Comparison of ENCODE assay signal across 8 cellular contexts in the genomic region with DNA sequence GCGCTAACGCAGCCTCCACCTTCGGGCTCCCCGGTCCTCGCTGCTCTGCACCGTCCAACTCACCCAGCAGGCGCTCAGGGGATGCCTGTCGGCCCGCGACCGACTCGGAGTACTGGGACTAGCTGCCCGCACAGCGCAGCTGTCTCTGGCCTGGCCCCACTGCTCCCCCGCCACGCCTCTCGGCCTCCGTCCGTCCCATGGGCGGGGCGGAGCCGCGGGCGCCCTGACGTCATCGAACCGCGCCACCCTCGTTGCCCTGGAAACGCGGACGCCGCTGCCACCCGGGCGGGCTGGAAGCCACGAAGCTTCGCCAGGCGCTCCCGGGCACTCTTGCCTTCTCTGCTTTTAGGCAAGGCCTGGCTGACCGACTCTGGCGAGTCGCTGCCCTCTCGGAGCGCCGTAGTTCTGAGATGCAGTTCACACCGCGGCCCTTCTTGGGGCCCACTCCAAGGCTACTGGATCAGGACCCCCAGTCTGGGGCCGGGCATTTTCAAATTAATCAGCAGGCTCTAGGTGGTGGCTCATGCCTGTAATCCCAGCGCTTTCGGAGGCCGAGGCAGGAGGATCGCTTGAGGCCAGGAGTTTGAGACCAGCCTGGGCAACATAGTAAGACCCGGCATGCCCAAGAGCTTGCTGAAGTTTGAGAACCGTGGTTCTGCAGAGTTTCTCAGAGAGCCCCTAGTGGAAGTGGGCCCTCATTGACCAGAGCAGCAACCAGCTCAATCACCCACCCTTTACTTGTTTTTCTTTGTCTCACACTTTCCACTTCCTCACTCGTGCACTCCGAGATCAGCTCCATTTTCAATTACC. TPM values are rescaled to one million over a fixed set of nuclear protein-coding genes. Genes with fewer than 3 reads are reported as not detected.
A peak's percentile ranks its signal among the peaks of the same experiment; 100 is the strongest.
DNase-seq lines count a peak whose midpoint lies in the region; ATAC-seq and TF ChIP-seq lines count a peak whose summit lies in the region.

No MANE protein-coding gene starts in this region.

- ATAC-seq in HG02763 (IDR thresholded peaks at IDR 0.05; ENCODE audit: unreplicated experiment) (peak; percentile 94), heart left ventricle (peak; percentile 89 to 97 (median 96))

- H3K9me3 ChIP-seq in adipocyte (ENCODE audit: control insufficient read depth, low read length) (no peaks in the 10 kb centered on the region), heart left ventricle (no peaks in the 10 kb centered on the region)

- H3K4me1 ChIP-seq in adipocyte (ENCODE audit: control insufficient read depth, insufficient read depth, low read length) (peaks cover 16% of the 10 kb centered on the region), heart left ventricle (peaks cover 3 to 47% (median 35%) of the 10 kb centered on the region in 12 donors)

- H3K4me3 ChIP-seq in adipocyte (ENCODE audit: low read length) (peak overlapping the region; percentile 89), heart left ventricle (peak overlapping the region; percentile 61 to 99 (median 82))

- peak in 1 of 2 donors; percentile 87 for TF ChIP-seq POLR2A in heart left ventricle (IDR thresholded peaks at IDR 0.05)

- 1 to 7% (median 2%) methylated on average over 16 to 56 of the region's 56 CpGs for WGBS in heart left ventricle, 4 donors

- H3K27me3 ChIP-seq in adipocyte (replicated peaks; ENCODE audit: control insufficient read depth, insufficient read depth, low read length): no peaks in the 10 kb centered on the region
- no peaks in the 10 kb centered on the region for H3K27me3 ChIP-seq in heart left ventricle

- peak; percentile 96 for DNase-seq in GM13976 (ENCODE audit: low spot score)
- DNase-seq in NCI-H128 (lab: John Stamatoyannopoulos, UW; ENCODE audit: unreplicated experiment): peak; percentile 56
- peak; percentile 34 to 79 for DNase-seq in SW 1271 (lab: John Stamatoyannopoulos, UW)
- DNase-seq in adipocyte (ENCODE audit: low read depth): peak; percentile 92
- DNase-seq in heart left ventricle: peak; percentile 90 to 96 (median 91)
- DNase-seq in posterior vena cava (ENCODE audit: low spot score): peak; percentile 96
- DNase-seq in ureter (ENCODE audit: low spot score): peak; percentile 93

- no peaks in the 10 kb centered on the region for H3K36me3 ChIP-seq in adipocyte (ENCODE audit: control insufficient read depth, insufficient read depth, low read length, severe bottlenecking)
- H3K36me3 ChIP-seq in heart left ventricle: peaks cover 0 to 10% (median 0%) of the 10 kb centered on the region in 9 donors

- intact Hi-C loops in heart left ventricle (cut with DNase I): no loop called here
- intact Hi-C loops in posterior vena cava (cut with DNase I): no loop called here

- peak overlapping the region; percentile 90 for H3K9ac ChIP-seq in adipocyte (ENCODE audit: low read length)

- peak overlapping the region; percentile 74 to 93 (median 89) for H3K27ac ChIP-seq in heart left ventricle

- in situ Hi-C loops in GM13976 (cut with MboI; ENCODE audit: low sequenced_read_pairs, unreplicated experiment): no loop called here

- TF ChIP-seq CTCF in GM13976 (IDR thresholded peaks at IDR 0.05; ENCODE audit: borderline replicate concordance, control extremely low read depth, extremely low read depth, insufficient read depth, missing control alignments) (no peak), heart left ventricle (IDR thresholded peaks at IDR 0.05) (peak in 4 of 12 donors; percentile 4 to 24 (median 19))

RNA-seq across cellular contexts. Expression of a gene that starts 12.0 kb away (rescaled TPM):
- total RNA-seq in heart left ventricle: 10 to 100 TPM; 18.8 to 51.6 (median 24.1) TPM
- polyA plus RNA-seq in heart left ventricle: 10 to 100 TPM; 16.9 to 27.0 TPM
- 10 to 100 TPM; 29.7 to 36.8 TPM for total RNA-seq in posterior vena cava
- total RNA-seq in ureter: 49.5 TPM

RNA-seq across cellular contexts. Expression of a gene that starts 12.1 kb away (rescaled TPM):
- 10 to 100 TPM in 1 of 9 donors, 1 to 10 TPM in 8; 7.6 to 11.7 (median 8.6) TPM for total RNA-seq in heart left ventricle
- 1 to 10 TPM; 6.1 to 6.7 TPM for polyA plus RNA-seq in heart left ventricle
- total RNA-seq in posterior vena cava: 10 to 100 TPM; 14.2 to 15.5 TPM
- 29.5 TPM for total RNA-seq in ureter

Comparison
In these comparisons a context has a peak if more than half of its experiments do, and no peak if none do; other contexts are left out.
1. Peak in every context shown above with its lines: DNase-seq, ATAC-seq, H3K4me3 ChIP-seq and H3K27ac ChIP-seq.